Comparison of ENCODE assay signal across 11 cellular contexts in genomic region chr11:63765688-63766241, GRCh38. TPM values are rescaled to one million over a fixed set of nuclear protein-coding genes. Genes with fewer than 3 reads are reported as not detected.
DNase-seq lines count a peak whose midpoint lies in the region; ATAC-seq, FAIRE-seq and TF ChIP-seq lines count a peak whose summit lies in the region.
"Had no signal": no experiment of that assay in that cellular context is flagged by ENCODE, and none has a peak within 500 bp of the region (broad histone marks: within the 10 kb centered on the region; RNA-seq: fewer than 3 reads in every experiment).

No MANE protein-coding gene starts in this region.

- H3K27ac ChIP-seq in A549 (peak overlapping the region in 1 of 2 experiments; percentile 25; a peak in 2 of 6 replicates), RWPE1 (peak overlapping the region; percentile 78), gastroesophageal sphincter (peak overlapping the region in 3 of 4 donors; percentile 88 to 91 (median 89))

- TF ChIP-seq POLR2A in A549 (IDR thresholded peaks at IDR 0.05; ENCODE audit: low read length), result no peak
- no peak for TF ChIP-seq POLR2A in gastroesophageal sphincter (IDR thresholded peaks at IDR 0.05)

- WGBS in A549 (ENCODE audit: missing lambda C conversion rate), result 70% methylated on average over 4 of the region's 18 CpGs
- no CpG with 5 or more reads among the region's 18 CpGs for WGBS in gastroesophageal sphincter (ENCODE audit: low coverage in 1 of 2), 2 donors

- TF ChIP-seq RAD21 in A549 (conservative IDR thresholded peaks at IDR 0.05 in 1 of 2, IDR thresholded peaks at IDR 0.05 in 1 of 2), result no peak

- H3K4me3 Mint-ChIP-seq in neural crest cell (peak overlapping the region; percentile 96), immature natural killer cell (no peak overlapping the region)
- H3K4me3 Mint-ChIP-seq in effector memory CD8-positive, alpha-beta T cell, result peak overlapping the region in 1 of 2 donors; percentile 23

- H3K36me3 ChIP-seq in gastroesophageal sphincter, result no peaks in the 10 kb centered on the region
- H3K36me3 ChIP-seq: thoracic aorta had no signal

- ATAC-seq in A549, result no peak
- ATAC-seq in gastroesophageal sphincter, result no peak
- ATAC-seq in effector memory CD8-positive, alpha-beta T cell (replicated peaks), result no peak

- POLR2A ChIA-PET in A549 (lab: Yijun Ruan, JAX) (no interaction called here), RWPE1 (lab: Yijun Ruan, JAX; ENCODE audit: low non-redundant PET) (no interaction called here)

- H3K27ac Mint-ChIP-seq in neural crest cell (ENCODE audit: unreplicated experiment) (no peak overlapping the region), immature natural killer cell (no peak overlapping the region)
- H3K27ac Mint-ChIP-seq in effector memory CD8-positive, alpha-beta T cell, result no peak overlapping the region

- TF ChIP-seq EP300 in A549 (IDR thresholded peaks at IDR 0.05), result no peak
- no peak for TF ChIP-seq EP300 in gastroesophageal sphincter (IDR thresholded peaks at IDR 0.05)

- H3K27me3 Mint-ChIP-seq in neural crest cell (ENCODE audit: low read depth) (peaks cover 24% of the 10 kb centered on the region), immature natural killer cell (ENCODE audit: low read depth in 3 of 3) (peaks cover 0 to 7% (median 3%) of the 10 kb centered on the region in 3 donors)
- H3K27me3 Mint-ChIP-seq in effector memory CD8-positive, alpha-beta T cell, result no peaks in the 10 kb centered on the region

- H3K4me1 ChIP-seq in A549, result peaks cover 30% of the 10 kb centered on the region
- peaks cover 0 to 84% (median 44%) of the 10 kb centered on the region in 3 donors for H3K4me1 ChIP-seq in gastroesophageal sphincter

- CTCF ChIA-PET in A549 (lab: Yijun Ruan, JAX) (interaction anchor here (1.0 to 4.3 kb wide), 7 partner anchors 20 to 330 kb away, joined by 3 to 28 read pairs (median 3); no protein-coding TSS in a partner anchor), RWPE1 (lab: Yijun Ruan, JAX) (interaction anchor here (0.6 to 1.9 kb wide), 3 partner anchors 72 to 443 kb away, joined by 3 to 6 read pairs (median 6); no protein-coding TSS in a partner anchor)

- H3K36me3 Mint-ChIP-seq in neural crest cell (ENCODE audit: low read depth), result peaks cover 3% of the 10 kb centered on the region
- H3K36me3 Mint-ChIP-seq in immature natural killer cell, result no peaks in the 10 kb centered on the region
- H3K36me3 Mint-ChIP-seq in effector memory CD8-positive, alpha-beta T cell (ENCODE audit: insufficient read depth), result peaks cover 2% of the 10 kb centered on the region

- H3K4me1 Mint-ChIP-seq in neural crest cell (peaks cover 50% of the 10 kb centered on the region), immature natural killer cell (peaks cover 7 to 16% of the 10 kb centered on the region in 2 donors)
- H3K4me1 Mint-ChIP-seq in effector memory CD8-positive, alpha-beta T cell (ENCODE audit: low read depth in 2 of 2), result peaks cover 7 to 9% of the 10 kb centered on the region in 2 donors

- H3K27me3 ChIP-seq in gastroesophageal sphincter, result no peaks in the 10 kb centered on the region

- H3K9me3 ChIP-seq in A549 (no peaks in the 10 kb centered on the region), gastroesophageal sphincter (no peaks in the 10 kb centered on the region)
- H3K9me3 ChIP-seq: thoracic aorta had no signal

- no peak for DNase-seq in A549 (ENCODE audit: low read depth in 1 of 2, low spot score in 1 of 2)
- no peak for DNase-seq in RWPE1 (ENCODE audit: low spot score)
- peak; percentile 2 for DNase-seq in neural crest cell (ENCODE audit: low read depth, low spot score)
- no peak for DNase-seq in NCI-H345 (lab: John Stamatoyannopoulos, UW)
- DNase-seq in immature natural killer cell, result no peak
- DNase-seq in effector memory CD8-positive, alpha-beta T cell, result no peak
- no peak for DNase-seq in stimulated activated naive CD4-positive, alpha-beta T cell treated with Interleukin-2 at 50 U/mL for 16 hours (lab: John Stamatoyannopoulos, UW)
- DNase-seq: activated CD4-positive, alpha-beta T cell treated with anti-CD3 and anti-CD28 coated beads for 48 hours had no signal

- H3K9me3 Mint-ChIP-seq in neural crest cell (no peaks in the 10 kb centered on the region), immature natural killer cell (no peaks in the 10 kb centered on the region)
- H3K9me3 Mint-ChIP-seq in effector memory CD8-positive, alpha-beta T cell, result no peaks in the 10 kb centered on the region

- TF ChIP-seq CTCF in A549 (IDR thresholded peaks at IDR 0.05) (no peak), RWPE1 (conservative IDR thresholded peaks at IDR 0.05; ENCODE audit: low read depth) (no peak), gastroesophageal sphincter (IDR thresholded peaks at IDR 0.05) (no peak), neural crest cell (conservative IDR thresholded peaks at IDR 0.05) (no peak)

- H3K4me3 ChIP-seq in A549 (no peak overlapping the region), gastroesophageal sphincter (no peak overlapping the region)
- H3K4me3 ChIP-seq: thoracic aorta had no signal

- no peak for FAIRE-seq in A549 (lab: Jason Lieb, UNC)
- FAIRE-seq: D721Med had no signal

- 0 out of 3 replicates have a peak overlapping the region, but pooled peaks have one; percentile 14 for H3K4me2 ChIP-seq in A549

TF ChIP-seq in A549, 52 proteins besides CTCF, POLR2A, EP300 and RAD21:
- no peak for TF ChIP-seq HOXB5 (CRISPR knock-in tag; IDR thresholded peaks at IDR 0.05)
- TF ChIP-seq BCL3 (IDR thresholded peaks at IDR 0.05), result no peak
- no peak for TF ChIP-seq RCOR1 (IDR thresholded peaks at IDR 0.05; ENCODE audit: low read depth, low read length)
- no peak for TF ChIP-seq KDM5A (IDR thresholded peaks at IDR 0.05)
- TF ChIP-seq EHMT2 (IDR thresholded peaks at IDR 0.05; ENCODE audit: low read depth), result no peak
- no peak for TF ChIP-seq MAZ (IDR thresholded peaks at IDR 0.05; ENCODE audit: borderline replicate concordance, low read depth, low read length)
- TF ChIP-seq ZNF302 (CRISPR knock-in tag; IDR thresholded peaks at IDR 0.05), result no peak

RNA-seq across cellular contexts. Expression of gene ZFTA, which starts 2.8 kb away (rescaled TPM):
- polyA plus RNA-seq in A549 (2011; rRNA removed), result 2.4 and 3.0 TPM in 2 replicates
- polyA plus RNA-seq in A549 (2012; cell fraction: cytosol; rRNA removed), result 2.2 and 3.7 TPM in 2 replicates
- polyA plus RNA-seq in A549 (2012; cell fraction: nucleus; rRNA removed), result 7.1 and 11.9 TPM in 2 replicates
- polyA plus RNA-seq in A549 (2017; fragmentation: RNase III; extraction: RNeasy Plus Mini Kit Qiagen cat#74134 plus additional on column Dnase treatment), result 5.6 to 6.6 TPM (median 6.5 TPM) in 3 replicates
- polyA minus RNA-seq in A549 (2011; rRNA and poly(A)+ RNA removed), result 1.9 and 2.6 TPM in 2 replicates
- 10 to 100 TPM; 13.2 to 31.8 (median 24.5) TPM for total RNA-seq in gastroesophageal sphincter
- total RNA-seq in neural crest cell, result 67.2 and 67.8 TPM in 2 replicates
- under 1 TPM in 2 of 3 donors, not detected in 1; 0.11 to 0.12 TPM for polyA plus RNA-seq in immature natural killer cell

RNA-seq across cellular contexts. Expression of gene SPINDOC, which starts 47.5 kb away (rescaled TPM):
- polyA plus RNA-seq in A549 (2011; rRNA removed) (15.6 and 17.6 TPM in 2 replicates), A549 (2017; fragmentation: RNase III; extraction: RNeasy Plus Mini Kit Qiagen cat#74134 plus additional on column Dnase treatment) (30.4 to 34.8 TPM (median 32.1 TPM) in 3 replicates), immature natural killer cell (1 to 10 TPM in 2 of 3 donors, under 1 TPM in 1; 0.36 to 2.3 (median 1.2) TPM)
- 46.0 and 55.7 TPM in 2 replicates for polyA plus RNA-seq in A549 (2012; cell fraction: cytosol; rRNA removed)
- polyA plus RNA-seq in A549 (2012; cell fraction: nucleus; rRNA removed), result 38.7 and 42.5 TPM in 2 replicates
- polyA minus RNA-seq in A549 (2011; rRNA and poly(A)+ RNA removed), result 7.0 and 9.2 TPM in 2 replicates
- total RNA-seq in gastroesophageal sphincter (10 to 100 TPM; 14.3 to 18.6 (median 15.5) TPM), neural crest cell (104 and 107 TPM in 2 replicates)
